28 cellular contexts compared by ENCODE assay signal in the genomic region with DNA sequence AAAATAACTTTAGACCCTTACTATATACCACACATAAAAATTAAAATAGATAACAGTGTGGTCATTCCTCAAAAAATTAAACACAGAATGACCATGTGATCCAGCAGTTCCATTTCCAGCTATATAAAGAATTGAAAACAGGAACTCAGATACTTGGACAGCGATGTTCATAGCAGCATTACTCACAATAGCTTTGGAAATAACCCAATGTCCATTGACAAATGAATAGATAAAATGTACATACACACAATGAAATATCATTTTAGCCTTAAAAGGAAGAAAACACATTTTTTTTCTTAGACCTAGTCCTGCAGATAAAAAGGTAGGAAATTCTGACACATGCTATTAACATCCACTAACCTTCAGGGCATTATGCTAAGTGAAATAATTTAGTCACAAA. TPM values are rescaled to one million over a fixed set of nuclear protein-coding genes. Genes with fewer than 3 reads are reported as not detected.
"Had no signal": no experiment of that assay in that cellular context is flagged by ENCODE, and none has a peak within 500 bp of the region (broad histone marks: within the 10 kb centered on the region; RNA-seq: fewer than 3 reads in every experiment).

No MANE protein-coding gene starts in this region.

- H3K4me3 Mint-ChIP-seq: activated CD4-positive, alpha-beta T cell treated with anti-CD3 and anti-CD28 coated beads for 36 hours; activated naive CD4-positive, alpha-beta T cell treated with anti-CD3 and anti-CD28 coated beads, Interleukin-2, amount 50 U/mL, for 24 hours; activated T-helper 1 cell treated with anti-CD3 and anti-CD28 coated beads, Interleukin-12 subunit alpha, Interleukin-12 subunit beta, Interleukin-2, Interleukin-4 antibody, amounts not matched to agents 30 ng/mL and 10 ng/mL and 1 ng/mL, durations not matched to agents 14 hours and 24 hours and 36 hours; effector memory CD8-positive, alpha-beta T cell; mesothelial cell of epicardium; naive thymus-derived CD4-positive, alpha-beta T cell; stimulated activated effector memory CD8-positive, alpha-beta T cell treated with anti-CD3 and anti-CD28 coated beads, Interleukin-12 subunit alpha, Interleukin-12 subunit beta, amount 100 ng/mL, for 72 hours; type B pancreatic cell had no signal

- H3K27me3 Mint-ChIP-seq: activated CD4-positive, alpha-beta T cell treated with anti-CD3 and anti-CD28 coated beads for 36 hours; activated naive CD4-positive, alpha-beta T cell treated with anti-CD3 and anti-CD28 coated beads, Interleukin-2, amount 50 U/mL, for 24 hours; effector memory CD8-positive, alpha-beta T cell; naive thymus-derived CD4-positive, alpha-beta T cell; progenitor cell of endocrine pancreas; stimulated activated naive CD8-positive, alpha-beta T cell treated with anti-CD3 and anti-CD28 coated beads, Interleukin-15, amount 100 ng/mL, for 72 hours; type B pancreatic cell had no signal

- H3K4me1 Mint-ChIP-seq: mesothelial cell of epicardium had no signal

- DNase-seq: activated CD4-positive, alpha-beta T cell treated with anti-CD3 and anti-CD28 coated beads for 36 hours; activated CD4-positive, alpha-beta T cell treated with anti-CD3 and anti-CD28 coated beads, Interleukin-2, amount 50 U/mL, for 48 hours; activated CD4-positive, CD25-positive, alpha-beta regulatory T cell; activated CD8-positive, alpha-beta memory T cell treated with anti-CD3 and anti-CD28 coated beads for 24 hours; activated gamma-delta T cell treated with Interleukin-2 at 50 U/mL for 16 hours; activated T-cell treated with anti-CD3 and anti-CD28 coated beads, Interleukin-2, amount 50 U/mL, for 1 hour; anterior cingulate cortex; colonic mucosa; effector memory CD8-positive, alpha-beta T cell; gastrocnemius medialis; glutamatergic neuron; left ventricle myocardium superior; mammary epithelial cell; naive thymus-derived CD4-positive, alpha-beta T cell; ovary; retina; sigmoid colon; small intestine; stimulated activated CD4-positive, alpha-beta T cell treated with anti-CD3 and anti-CD28 coated beads, Interleukin-4, amount 100 ng/mL, for 24 hours; stimulated activated naive CD8-positive, alpha-beta T cell treated with anti-CD3 and anti-CD28 coated beads, Interleukin-15, amount 100 ng/mL, for 72 hours; substantia nigra; uterus had no signal

- H3K27ac Mint-ChIP-seq: activated CD4-positive, alpha-beta T cell treated with anti-CD3 and anti-CD28 coated beads for 36 hours; activated naive CD4-positive, alpha-beta T cell treated with anti-CD3 and anti-CD28 coated beads, Interleukin-2, amount 50 U/mL, for 24 hours; effector memory CD8-positive, alpha-beta T cell; mesothelial cell of epicardium; stimulated activated effector memory CD8-positive, alpha-beta T cell treated with anti-CD3 and anti-CD28 coated beads, Interleukin-12 subunit alpha, Interleukin-12 subunit beta, amount 100 ng/mL, for 72 hours; type B pancreatic cell had no signal

- ATAC-seq: effector memory CD8-positive, alpha-beta T cell; gastrocnemius medialis; left ventricle myocardium superior; naive thymus-derived CD4-positive, alpha-beta T cell; stimulated activated effector memory CD8-positive, alpha-beta T cell treated with anti-CD3 and anti-CD28 coated beads, Interleukin-12 subunit alpha, Interleukin-12 subunit beta, amount 100 ng/mL, for 72 hours had no signal

- H3K4me3 ChIP-seq: colonic mucosa, gastrocnemius medialis, ovary, sigmoid colon, uterus had no signal

- H3K9me3 Mint-ChIP-seq: activated naive CD4-positive, alpha-beta T cell treated with anti-CD3 and anti-CD28 coated beads, Interleukin-2, amount 50 U/mL, for 24 hours; activated T-helper 1 cell treated with anti-CD3 and anti-CD28 coated beads, Interleukin-12 subunit alpha, Interleukin-12 subunit beta, Interleukin-2, Interleukin-4 antibody, amounts not matched to agents 30 ng/mL and 10 ng/mL and 1 ng/mL, durations not matched to agents 14 hours and 24 hours and 36 hours; effector memory CD8-positive, alpha-beta T cell; mesothelial cell of epicardium; stimulated activated effector memory CD8-positive, alpha-beta T cell treated with anti-CD3 and anti-CD28 coated beads, Interleukin-12 subunit alpha, Interleukin-12 subunit beta, amount 100 ng/mL, for 72 hours; stimulated activated naive CD8-positive, alpha-beta T cell treated with anti-CD3 and anti-CD28 coated beads, Interleukin-15, amount 100 ng/mL, for 72 hours; type B pancreatic cell had no signal

- H3K36me3 Mint-ChIP-seq: activated naive CD4-positive, alpha-beta T cell treated with anti-CD3 and anti-CD28 coated beads, Interleukin-2, amount 50 U/mL, for 24 hours; mesothelial cell of epicardium had no signal

RNA-seq across cellular contexts. Expression of a gene that starts 48.1 kb away (rescaled TPM):
- total RNA-seq: left ventricle myocardium superior had no signal
